Comparison of ENCODE assay signal across 8 cellular contexts in genomic region chr14:30283822-30284446, GRCh38.
DNase-seq lines count a peak whose midpoint lies in the region; ATAC-seq lines count a peak whose summit lies in the region.

No MANE protein-coding gene starts in this region.

- ATAC-seq in GM21723 (IDR thresholded peaks at IDR 0.05; ENCODE audit: unreplicated experiment) (peak; percentile 49), HG03342 (IDR thresholded peaks at IDR 0.05; ENCODE audit: unreplicated experiment) (no peak)
- no peak for ATAC-seq in stimulated activated naive CD8-positive, alpha-beta T cell treated with anti-CD3 and anti-CD28 coated beads, Interleukin-15, Interleukin-2, amounts not matched to agents 100 U/mL and 50 U/mL, for 24 hours

- DNase-seq in DMS 273 (lab: John Stamatoyannopoulos, UW; ENCODE audit: unreplicated experiment) (peak; percentile 67), DMS 273 treated with DMSO at 0.1 percent for 48 hours (lab: John Stamatoyannopoulos, UW) (no peak), OCI-M1 (lab: John Stamatoyannopoulos, UW) (peak; percentile 62), fibroblast of gingiva (ENCODE audit: low read depth) (peak; percentile 42), C1 segment of cervical spinal cord (lab: John Stamatoyannopoulos, UW) (no peak)
- peak; percentile 15 for DNase-seq in stimulated activated naive CD8-positive, alpha-beta T cell treated with anti-CD3 and anti-CD28 coated beads, Interleukin-15, Interleukin-2, amounts not matched to agents 100 U/mL and 50 U/mL, for 24 hours

Comparison
In these comparisons a context has a peak if more than half of its experiments do, and no peak if none do; other contexts are left out.
1. DNase-seq: peak in DMS 273 (single experiment), OCI-M1 (single experiment), fibroblast of gingiva (single experiment) and stimulated activated naive CD8-positive, alpha-beta T cell treated with anti-CD3 and anti-CD28 coated beads, Interleukin-15, Interleukin-2, amounts not matched to agents 100 U/mL and 50 U/mL, for 24 hours (single experiment); none in DMS 273 treated with DMSO at 0.1 percent for 48 hours (single experiment) and C1 segment of cervical spinal cord (0 of 14).